8 cellular contexts compared by ENCODE assay signal in genomic region chr12:82686223-82687019, GRCh38. TPM values are rescaled to one million over a fixed set of nuclear protein-coding genes. Genes with fewer than 3 reads are reported as not detected.
DNase-seq lines count a peak whose midpoint lies in the region; ATAC-seq, FAIRE-seq and TF ChIP-seq lines count a peak whose summit lies in the region.

TMTC2 (plus strand) TSS chr12:82686906.

- BruUV-seq in Caco-2 (replicated peaks; lab: Mats Ljungman, UMichigan): no TSS peak
- BruUV-seq in endothelial cell of umbilical vein (replicated peaks; lab: Mats Ljungman, UMichigan): no TSS peak

- H3K4me3 ChIP-seq in Caco-2 (ENCODE audit: low read depth, low read length) (peak within 1 kb of the TSS; percentile 71), OCI-LY1 (ENCODE audit: low read depth, low read length, poor library complexity, severe bottlenecking) (peak within 1 kb of the TSS; percentile 82), endothelial cell of umbilical vein (replicated peaks in 1 of 3; ENCODE audit: insufficient read depth in 1 of 3, low read depth in 1 of 3, low read length in 3 of 3) (peak within 1 kb of the TSS; percentile 41 to 81 (median 77))

- peak; percentile 67 for FAIRE-seq in endothelial cell of umbilical vein (lab: Jason Lieb, UNC)

- no peak for TF ChIP-seq CTCF in Caco-2 (IDR thresholded peaks at IDR 0.05; ENCODE audit: insufficient read depth in 1 of 2, low read depth in 1 of 2, low read length in 1 of 2, severe bottlenecking in 1 of 2, unreplicated experiment in 1 of 2)
- no peak for TF ChIP-seq CTCF in OCI-LY1 (IDR thresholded peaks at IDR 0.05; ENCODE audit: low read length)
- no peak for TF ChIP-seq CTCF in endothelial cell of umbilical vein (IDR thresholded peaks at IDR 0.05; ENCODE audit: extremely low read depth in 1 of 2, insufficient read depth in 1 of 2, low read depth in 1 of 2, low read length in 2 of 2)

- no peaks in the 10 kb centered on the region for H3K9me2 ChIP-seq in OCI-LY1 (ENCODE audit: low read depth, low read length)

- DNase-seq in Caco-2 (peak; percentile 87 to 89), HUDEP-2 (lab: John Stamatoyannopoulos, UW; ENCODE audit: unreplicated experiment in 76 of 76) (peak in 70 of 76 experiments; percentile 7 to 84 (median 62)), activated T-cell treated with anti-CD3 and anti-CD28 coated beads for 1 hour (ENCODE audit: low read depth) (peak; percentile 80), endothelial cell of umbilical vein (ENCODE audit: low read depth, low spot score) (peak; percentile 95), middle frontal gyrus (ENCODE audit: extremely low spot score, low spot score) (peak; percentile 91)
- peak; percentile 84 to 85 for DNase-seq in stimulated activated CD8-positive, alpha-beta memory T cell treated with anti-CD3 and anti-CD28 coated beads, Interleukin-15, amount 100 ng/mL, for 48 hours (ENCODE audit: low read depth in 2 of 2)

- no peaks in the 10 kb centered on the region for H4K20me1 ChIP-seq in OCI-LY1 (ENCODE audit: insufficient read depth, low read length)
- no peaks in the 10 kb centered on the region for H4K20me1 ChIP-seq in endothelial cell of umbilical vein (replicated peaks; ENCODE audit: control insufficient read depth, extremely low read depth, insufficient read depth, low read length)

- H3K79me2 ChIP-seq in OCI-LY1 (ENCODE audit: insufficient read depth, low read length) (no peaks in the 10 kb centered on the region), endothelial cell of umbilical vein (ENCODE audit: control insufficient read depth, insufficient read depth, low read length) (no peaks in the 10 kb centered on the region)

- no peaks in the 10 kb centered on the region for H3K36me3 ChIP-seq in Caco-2 (ENCODE audit: control insufficient read depth, insufficient read depth, low read length)
- no peaks in the 10 kb centered on the region for H3K36me3 ChIP-seq in OCI-LY1 (ENCODE audit: insufficient read depth, low read length)
- no peaks in the 10 kb centered on the region for H3K36me3 ChIP-seq in endothelial cell of umbilical vein (ENCODE audit: control insufficient read depth in 2 of 2, extremely low read depth in 1 of 2, insufficient read depth in 2 of 2, low read length in 2 of 2)

- H2AFZ ChIP-seq in OCI-LY1 (ENCODE audit: low read length) (peak within 1 kb of the TSS; percentile 80), endothelial cell of umbilical vein (ENCODE audit: low read depth, low read length) (peak within 1 kb of the TSS; percentile 99)

- H3K9me1 ChIP-seq in endothelial cell of umbilical vein (replicated peaks; ENCODE audit: control insufficient read depth, extremely low read depth, insufficient read depth, low read length): no peaks in the 10 kb centered on the region

- H3K4me1 Mint-ChIP-seq in Caco-2 (ENCODE audit: low read depth, unreplicated experiment): peaks cover 12% of the 10 kb centered on the region

- POLR2A ChIA-PET in Caco-2 (lab: Charles Lee) (no interaction called here), endothelial cell of umbilical vein (lab: Charles Lee) (interaction anchor here (1.8 kb wide), 1 partner anchor 328 kb away, joined by 6 read pairs; the partner anchor contains the start of genes CCDC59 and METTL25)

- H3K27me3 ChIP-seq in Caco-2 (replicated peaks; ENCODE audit: control insufficient read depth, insufficient read depth, low read length): no peaks in the 10 kb centered on the region
- H3K27me3 ChIP-seq in OCI-LY1 (ENCODE audit: insufficient read depth, low read length): no peaks in the 10 kb centered on the region
- H3K27me3 ChIP-seq in endothelial cell of umbilical vein (ENCODE audit: control insufficient read depth in 2 of 2, insufficient read depth in 2 of 2, low read length in 2 of 2): peaks cover 6 to 12% of the 10 kb centered on the region in 2 experiments

- CTCF ChIA-PET in Caco-2 (lab: Charles Lee): interaction anchor here (0.5 to 1.6 kb wide), 11 partner anchors 12 to 1137 kb away, joined by 3 to 12 read pairs (median 4); no protein-coding TSS in a partner anchor
- CTCF ChIA-PET in endothelial cell of umbilical vein (lab: Charles Lee): interaction anchor here (0.5 to 4.1 kb wide), 58 partner anchors 9 to 1925 kb away, joined by 3 to 86 read pairs (median 4); partner anchors contain the start of genes CCDC59 and METTL25

- TF ChIP-seq POLR2A in endothelial cell of umbilical vein (IDR thresholded peaks at IDR 0.05; ENCODE audit: low read depth, low read length): no peak

- dilution Hi-C loops in endothelial cell of umbilical vein (cut with MboI; ENCODE audit: extremely low pct_ligation_motif_present, low sequenced_read_pairs): no loop called here

- peaks cover 8% of the 10 kb centered on the region for H3K27me3 Mint-ChIP-seq in Caco-2 (ENCODE audit: insufficient read depth, unreplicated experiment)

- H3K27ac ChIP-seq in OCI-LY1 (ENCODE audit: low read depth, low read length, poor library complexity, severe bottlenecking): peak within 1 kb of the TSS; percentile 74
- peak within 1 kb of the TSS; percentile 6 for H3K27ac ChIP-seq in endothelial cell of umbilical vein (ENCODE audit: insufficient read depth, low read depth, low read length)

- intact Hi-C loops in Caco-2 (cut with micrococcal nuclease; ENCODE audit: unreplicated experiment) (loop anchor here (1.0 to 10.0 kb wide), 8 partner anchors 71 to 703 kb away; no protein-coding TSS in a partner anchor), endothelial cell of umbilical vein (cut with micrococcal nuclease) (loop anchor here (1.0 to 10.0 kb wide), 7 partner anchors 51 to 1268 kb away; no protein-coding TSS in a partner anchor)

- peak; percentile 85 for ATAC-seq in GM21423 (IDR thresholded peaks at IDR 0.05; ENCODE audit: unreplicated experiment)

- H3K9me3 ChIP-seq in Caco-2 (no peaks in the 10 kb centered on the region), OCI-LY1 (ENCODE audit: low read length) (no peaks in the 10 kb centered on the region), endothelial cell of umbilical vein (replicated peaks; ENCODE audit: control insufficient read depth, insufficient read depth, low read length) (no peaks in the 10 kb centered on the region)

- H3K4me1 ChIP-seq in Caco-2 (no peaks in the 10 kb centered on the region), OCI-LY1 (ENCODE audit: insufficient read depth, low read length, severe bottlenecking) (peaks cover 36% of the 10 kb centered on the region), endothelial cell of umbilical vein (ENCODE audit: control insufficient read depth, extremely low read depth, insufficient read depth, low read length) (peaks cover 14% of the 10 kb centered on the region)

- peak within 1 kb of the TSS; percentile 37 for H3K27ac Mint-ChIP-seq in Caco-2 (ENCODE audit: unreplicated experiment)

- H3K4me2 ChIP-seq in OCI-LY1 (ENCODE audit: low read length): peak within 1 kb of the TSS; percentile 81
- H3K4me2 ChIP-seq in endothelial cell of umbilical vein (ENCODE audit: insufficient read depth, low read length): peak within 1 kb of the TSS; percentile 89

- peak within 1 kb of the TSS; percentile 66 for H3K9ac ChIP-seq in OCI-LY1 (ENCODE audit: low read length)
- peak within 1 kb of the TSS; percentile 34 for H3K9ac ChIP-seq in endothelial cell of umbilical vein (replicated peaks; ENCODE audit: extremely low read depth, insufficient read depth, low read length)

- peaks cover 12% of the 10 kb centered on the region for H3K36me3 Mint-ChIP-seq in Caco-2 (ENCODE audit: insufficient read depth, unreplicated experiment)

- no peaks in the 10 kb centered on the region for H3K9me3 Mint-ChIP-seq in Caco-2 (ENCODE audit: unreplicated experiment)

- no peaks in the 10 kb centered on the region for H3F3A ChIP-seq in OCI-LY1 (ENCODE audit: insufficient read depth, low read length)

- H3K4me3 Mint-ChIP-seq in Caco-2 (ENCODE audit: unreplicated experiment): peak within 1 kb of the TSS; percentile 84

TF ChIP-seq in endothelial cell of umbilical vein, 7 proteins besides CTCF, POLR2A, EP300 and RAD21:
- TF ChIP-seq EZH2 (IDR thresholded peaks at IDR 0.05; ENCODE audit: borderline replicate concordance, low read depth, low read length, severe bottlenecking): no peak
- no peak for TF ChIP-seq MYC (IDR thresholded peaks at IDR 0.05; ENCODE audit: low read depth, low read length)
- no peak for TF ChIP-seq MAX (IDR thresholded peaks at IDR 0.05; ENCODE audit: insufficient read depth, insufficient read length)
- TF ChIP-seq FOS (IDR thresholded peaks at IDR 0.05; ENCODE audit: borderline replicate concordance, insufficient read depth, low read length): no peak
- no peak for TF ChIP-seq GATA2 (IDR thresholded peaks at IDR 0.05; ENCODE audit: insufficient read depth, insufficient read length, low read depth, low read length)
- no peak for TF ChIP-seq JUN (IDR thresholded peaks at IDR 0.05; ENCODE audit: borderline replicate concordance, insufficient read depth, insufficient read length, low read depth)
- TF ChIP-seq POLR2AphosphoS5 (IDR thresholded peaks at IDR 0.05; ENCODE audit: insufficient read depth, low read depth, low read length): no peak

RNA-seq across cellular contexts. Expression of gene TMTC2, which starts in this region (rescaled TPM):
- total RNA-seq in Caco-2 (2022) (2.2 and 2.7 TPM in 2 replicates), endothelial cell of umbilical vein (5.9 and 7.8 TPM in 2 replicates)
- 3.4 and 4.1 TPM in 2 replicates for polyA plus RNA-seq in endothelial cell of umbilical vein
- polyA plus RNA-seq in endothelial cell of umbilical vein (2011; cell fraction: cytosol; rRNA removed): 2.4 and 2.5 TPM in 2 replicates
- polyA plus RNA-seq in endothelial cell of umbilical vein (2011; cell fraction: nucleus; rRNA removed): 7.5 and 7.8 TPM in 2 replicates
- polyA plus RNA-seq in endothelial cell of umbilical vein (2012): 4.4 and 5.0 TPM in 2 replicates
- polyA minus RNA-seq in endothelial cell of umbilical vein: 16.5 and 18.5 TPM in 2 replicates
- polyA minus RNA-seq in endothelial cell of umbilical vein (2011; cell fraction: cytosol; rRNA and poly(A)+ RNA removed): 1.0 TPM
- polyA minus RNA-seq in endothelial cell of umbilical vein (2011; cell fraction: nucleus; rRNA and poly(A)+ RNA removed): 23.5 and 26.7 TPM in 2 replicates

Comparison
In these comparisons a context has a peak if more than half of its experiments do, and no peak if none do; other contexts are left out.
1. Peak in every context shown above with its lines: DNase-seq, ATAC-seq, H3K4me3 ChIP-seq and H3K27ac ChIP-seq.